16 cellular contexts compared by ENCODE assay signal in genomic region chr7:152899482-152900166, GRCh38.
DNase-seq lines count a peak whose midpoint lies in the region; ATAC-seq, FAIRE-seq and TF ChIP-seq lines count a peak whose summit lies in the region.
"Had no signal": no experiment of that assay in that cellular context is flagged by ENCODE, and none has a peak within 500 bp of the region (broad histone marks: within the 10 kb centered on the region; RNA-seq: fewer than 3 reads in every experiment).

No MANE protein-coding gene starts in this region.

- DNase-seq in HT-29 (ENCODE audit: low spot score) (peak; percentile 49), SJCRH30 (peak; percentile 79 to 87), heart left ventricle (peak in 3 of 5 donors; percentile 33 to 82 (median 78)), pancreas (peak in 4 of 6 donors; percentile 54 to 84 (median 72)), T-helper 17 cell (no peak), NCI-H128 (lab: John Stamatoyannopoulos, UW; ENCODE audit: unreplicated experiment) (no peak)
- DNase-seq in stimulated activated naive CD8-positive, alpha-beta T cell treated with anti-CD3 and anti-CD28 coated beads, Interleukin-15, amount 100 ng/mL, for 72 hours = no peak
- DNase-seq in activated CD4-positive, alpha-beta memory T cell treated with anti-CD3 and anti-CD28 coated beads for 36 hours = no peak
- DNase-seq: activated CD4-positive, alpha-beta T cell treated with anti-CD3 and anti-CD28 coated beads for 1 hour; activated T-cell treated with anti-CD3 and anti-CD28 coated beads, Interleukin-2, amount 50 U/mL, for 1 hour; BE2C; cortex of kidney; DMS53; Kasumi-1; stimulated activated CD4-positive, alpha-beta T cell treated with anti-CD3 and anti-CD28 coated beads, Interleukin-2, amount 100 ng/mL, for 24 hours had no signal

- POLR2A ChIA-PET in activated CD4-positive, alpha-beta memory T cell treated with anti-CD3 and anti-CD28 coated beads for 36 hours (lab: Charles Lee) = no interaction called here

- FAIRE-seq in pancreas (lab: Jason Lieb, UNC) = no peak

- H3K4me1 ChIP-seq in SJCRH30 (no peaks in the 10 kb centered on the region), heart left ventricle (peaks cover 0 to 9% (median 0%) of the 10 kb centered on the region in 12 donors), pancreas (peaks cover 4 to 10% (median 8%) of the 10 kb centered on the region in 3 donors)
- H3K4me1 ChIP-seq: BE2C had no signal

- no peaks in the 10 kb centered on the region for H3K9me3 ChIP-seq in SJCRH30 (replicated peaks)
- no peaks in the 10 kb centered on the region for H3K9me3 ChIP-seq in heart left ventricle
- no peaks in the 10 kb centered on the region for H3K9me3 ChIP-seq in pancreas
- H3K9me3 ChIP-seq in T-helper 17 cell (ENCODE audit: control insufficient read depth, low read length, poor library complexity, severe bottlenecking) = no peaks in the 10 kb centered on the region
- H3K9me3 ChIP-seq: BE2C had no signal

- ATAC-seq in heart left ventricle = peak; percentile 88 to 96 (median 92)
- peak; percentile 91 to 95 (median 94) for ATAC-seq in pancreas
- ATAC-seq in stimulated activated naive CD8-positive, alpha-beta T cell treated with anti-CD3 and anti-CD28 coated beads, Interleukin-15, amount 100 ng/mL, for 72 hours = no peak
- ATAC-seq in T-helper 17 cell = no peak
- ATAC-seq: HCT116 had no signal

- 62 to 68% (median 63%) methylated on average over 13 of the region's 13 CpGs for WGBS in heart left ventricle, 4 donors
- 30 to 31% methylated on average over 13 of the region's 13 CpGs for WGBS in pancreas, 2 donors

- no peak overlapping the region for H3K4me3 ChIP-seq in SJCRH30
- no peak overlapping the region for H3K4me3 ChIP-seq in heart left ventricle
- H3K4me3 ChIP-seq in pancreas = peak overlapping the region in 1 of 4 donors; percentile 17

- no peaks in the 10 kb centered on the region for H3K36me3 ChIP-seq in SJCRH30
- no peaks in the 10 kb centered on the region for H3K36me3 ChIP-seq in heart left ventricle
- no peaks in the 10 kb centered on the region for H3K36me3 ChIP-seq in pancreas
- H3K36me3 ChIP-seq: BE2C had no signal

- CTCF ChIA-PET in activated CD4-positive, alpha-beta memory T cell treated with anti-CD3 and anti-CD28 coated beads for 36 hours (lab: Charles Lee) = no interaction called here

- no peaks in the 10 kb centered on the region for H3K9me3 Mint-ChIP-seq in stimulated activated naive CD8-positive, alpha-beta T cell treated with anti-CD3 and anti-CD28 coated beads, Interleukin-15, amount 100 ng/mL, for 72 hours
- H3K9me3 Mint-ChIP-seq in activated CD4-positive, alpha-beta memory T cell treated with anti-CD3 and anti-CD28 coated beads for 36 hours = no peaks in the 10 kb centered on the region

- intact Hi-C loops in heart left ventricle (cut with DNase I) (loop anchor here in 2 of 10 donors (10.0 kb wide), 2 partner anchors 295 to 485 kb away; no protein-coding TSS in a partner anchor), pancreas (cut with DNase I) (no loop called here)
- intact Hi-C loops in activated CD4-positive, alpha-beta memory T cell treated with anti-CD3 and anti-CD28 coated beads for 36 hours (cut with micrococcal nuclease) = loop anchor here (10.0 kb wide), 1 partner anchor 1605 kb away; no protein-coding TSS in a partner anchor

- TF ChIP-seq POLR2A in heart left ventricle (IDR thresholded peaks at IDR 0.05) = no peak

- H3K27ac ChIP-seq in SJCRH30 = no peak overlapping the region
- peak overlapping the region in 10 of 12 donors; percentile 17 to 69 (median 52) for H3K27ac ChIP-seq in heart left ventricle
- H3K27ac ChIP-seq in pancreas = peak overlapping the region; percentile 39 to 70 (median 50)

- H3K27me3 ChIP-seq in SJCRH30 (peaks cover 5% of the 10 kb centered on the region), heart left ventricle (peaks cover 0 to 11% (median 0%) of the 10 kb centered on the region in 9 donors), pancreas (no peaks in the 10 kb centered on the region)
- H3K27me3 ChIP-seq: BE2C had no signal

- no peaks in the 10 kb centered on the region for H3K36me3 Mint-ChIP-seq in activated CD4-positive, alpha-beta memory T cell treated with anti-CD3 and anti-CD28 coated beads for 36 hours
- no peaks in the 10 kb centered on the region for H3K36me3 Mint-ChIP-seq in T-helper 17 cell (ENCODE audit: low read depth)

- H3K4me3 Mint-ChIP-seq in stimulated activated naive CD8-positive, alpha-beta T cell treated with anti-CD3 and anti-CD28 coated beads, Interleukin-15, amount 100 ng/mL, for 72 hours = no peak overlapping the region
- H3K4me3 Mint-ChIP-seq in activated CD4-positive, alpha-beta memory T cell treated with anti-CD3 and anti-CD28 coated beads for 36 hours = no peak overlapping the region
- H3K4me3 Mint-ChIP-seq in T-helper 17 cell = no peak overlapping the region

- no peaks in the 10 kb centered on the region for H3K4me1 Mint-ChIP-seq in stimulated activated naive CD8-positive, alpha-beta T cell treated with anti-CD3 and anti-CD28 coated beads, Interleukin-15, amount 100 ng/mL, for 72 hours
- H3K4me1 Mint-ChIP-seq in activated CD4-positive, alpha-beta memory T cell treated with anti-CD3 and anti-CD28 coated beads for 36 hours (ENCODE audit: low read depth) = no peaks in the 10 kb centered on the region
- H3K4me1 Mint-ChIP-seq in T-helper 17 cell = no peaks in the 10 kb centered on the region

- H3K27me3 Mint-ChIP-seq in stimulated activated naive CD8-positive, alpha-beta T cell treated with anti-CD3 and anti-CD28 coated beads, Interleukin-15, amount 100 ng/mL, for 72 hours = no peaks in the 10 kb centered on the region
- H3K27me3 Mint-ChIP-seq in activated CD4-positive, alpha-beta memory T cell treated with anti-CD3 and anti-CD28 coated beads for 36 hours = peaks cover 4% of the 10 kb centered on the region
- peaks cover 24% of the 10 kb centered on the region for H3K27me3 Mint-ChIP-seq in T-helper 17 cell

- H3K27ac Mint-ChIP-seq in stimulated activated naive CD8-positive, alpha-beta T cell treated with anti-CD3 and anti-CD28 coated beads, Interleukin-15, amount 100 ng/mL, for 72 hours = no peak overlapping the region
- no peak overlapping the region for H3K27ac Mint-ChIP-seq in activated CD4-positive, alpha-beta memory T cell treated with anti-CD3 and anti-CD28 coated beads for 36 hours
- H3K27ac Mint-ChIP-seq in T-helper 17 cell = no peak overlapping the region

- TF ChIP-seq CTCF in heart left ventricle (IDR thresholded peaks at IDR 0.05) (no peak), pancreas (IDR thresholded peaks at IDR 0.05) (no peak)

Comparison
In these comparisons a context has a peak if more than half of its experiments do, and no peak if none do; other contexts are left out.
1. DNase-seq: peak in HT-29 (single experiment), SJCRH30 (2 of 2), heart left ventricle (3 of 5) and pancreas (4 of 6); none in stimulated activated naive CD8-positive, alpha-beta T cell treated with anti-CD3 and anti-CD28 coated beads, Interleukin-15, amount 100 ng/mL, for 72 hours (0 of 2), activated CD4-positive, alpha-beta memory T cell treated with anti-CD3 and anti-CD28 coated beads for 36 hours (single experiment), T-helper 17 cell (0 of 3) and NCI-H128 (single experiment).
2. ATAC-seq: peak in heart left ventricle (4 of 4) and pancreas (4 of 4); none in stimulated activated naive CD8-positive, alpha-beta T cell treated with anti-CD3 and anti-CD28 coated beads, Interleukin-15, amount 100 ng/mL, for 72 hours (single experiment) and T-helper 17 cell (single experiment).